8 cellular contexts compared by ENCODE assay signal in genomic region chr17:7043544-7044268, GRCh38. TPM values are rescaled to one million over a fixed set of nuclear protein-coding genes. Genes with fewer than 3 reads are reported as not detected.
DNase-seq lines count a peak whose midpoint lies in the region; ATAC-seq and TF ChIP-seq lines count a peak whose summit lies in the region.

SLC16A11 (minus strand) TSS chr17:7044092; CDS start chr17:7043513, 579 bp downstream.

- peak within 1 kb of the TSS; percentile 36 to 59 for H3K4me3 ChIP-seq in CD4-positive, alpha-beta memory T cell (ENCODE audit: low read length in 2 of 2)
- peak within 1 kb of the TSS; percentile 43 for H3K4me3 ChIP-seq in retinal pigment epithelial cell (ENCODE audit: low read length)

- no peaks in the 10 kb centered on the region for H3K9me3 ChIP-seq in CD4-positive, alpha-beta memory T cell (ENCODE audit: control insufficient read depth in 1 of 2, low read length in 2 of 2)

- no peak for TF ChIP-seq CTCF in retinal pigment epithelial cell (conservative IDR thresholded peaks at IDR 0.05; ENCODE audit: low read depth, low read length)

- peak; percentile 55 to 62 for ATAC-seq in left cardiac atrium
- ATAC-seq in GM21447 (IDR thresholded peaks at IDR 0.05; ENCODE audit: unreplicated experiment), result no peak
- no peak for ATAC-seq in GM19397 (IDR thresholded peaks at IDR 0.05; ENCODE audit: unreplicated experiment)

- DNase-seq in CD4-positive, alpha-beta memory T cell, result peak in 2 of 5 donors; percentile 26 to 37
- peak; percentile 11 for DNase-seq in NCI-H1417 treated with DMSO at 0.1 percent for 48 hours (lab: John Stamatoyannopoulos, UW)
- no peak for DNase-seq in activated T-helper 2 cell treated with anti-CD3 and anti-CD28 coated beads, Interferon-gamma antibody, Interleukin-2, Interleukin-4, amounts not matched to agents 10 μg/mL and 5 μg/mL and 100 μg/mL, durations not matched to agents 14 hours and 24 hours and 36 hours (ENCODE audit: low spot score)
- DNase-seq in left cardiac atrium, result peak; percentile 75
- no peak for DNase-seq in retinal pigment epithelial cell (ENCODE audit: low read depth)
- DNase-seq in hepatic stellate cell (ENCODE audit: low spot score), result no peak

- peaks cover 50% of the 10 kb centered on the region for H3K4me1 ChIP-seq in CD4-positive, alpha-beta memory T cell (ENCODE audit: insufficient read depth, low read length)

- H3K4me3 Mint-ChIP-seq in CD4-positive, alpha-beta memory T cell, result peak within 1 kb of the TSS; percentile 48 to 94 (median 80)
- H3K4me3 Mint-ChIP-seq in activated T-helper 2 cell treated with anti-CD3 and anti-CD28 coated beads, Interferon-gamma antibody, Interleukin-2, Interleukin-4, amounts not matched to agents 10 μg/mL and 5 μg/mL and 100 μg/mL, durations not matched to agents 14 hours and 24 hours and 36 hours (ENCODE audit: low read depth), result peak within 1 kb of the TSS; percentile 39

- H3K27ac ChIP-seq in CD4-positive, alpha-beta memory T cell (ENCODE audit: low read depth, low read length), result peak within 1 kb of the TSS; percentile 35

- H3K36me3 ChIP-seq in CD4-positive, alpha-beta memory T cell (ENCODE audit: insufficient read depth, low read length), result no peaks in the 10 kb centered on the region

- no peaks in the 10 kb centered on the region for H3K9me3 Mint-ChIP-seq in CD4-positive, alpha-beta memory T cell
- H3K9me3 Mint-ChIP-seq in activated T-helper 2 cell treated with anti-CD3 and anti-CD28 coated beads, Interferon-gamma antibody, Interleukin-2, Interleukin-4, amounts not matched to agents 10 μg/mL and 5 μg/mL and 100 μg/mL, durations not matched to agents 14 hours and 24 hours and 36 hours, result no peaks in the 10 kb centered on the region

- H3K36me3 Mint-ChIP-seq in CD4-positive, alpha-beta memory T cell, result no peaks in the 10 kb centered on the region
- H3K36me3 Mint-ChIP-seq in activated T-helper 2 cell treated with anti-CD3 and anti-CD28 coated beads, Interferon-gamma antibody, Interleukin-2, Interleukin-4, amounts not matched to agents 10 μg/mL and 5 μg/mL and 100 μg/mL, durations not matched to agents 14 hours and 24 hours and 36 hours (ENCODE audit: low read depth), result peaks cover 3% of the 10 kb centered on the region

- peak within 1 kb of the TSS in 4 of 7 donors; percentile 42 to 90 (median 87) for H3K27ac Mint-ChIP-seq in CD4-positive, alpha-beta memory T cell
- H3K27ac Mint-ChIP-seq in activated T-helper 2 cell treated with anti-CD3 and anti-CD28 coated beads, Interferon-gamma antibody, Interleukin-2, Interleukin-4, amounts not matched to agents 10 μg/mL and 5 μg/mL and 100 μg/mL, durations not matched to agents 14 hours and 24 hours and 36 hours, result no peak within 1 kb of the TSS

- no peaks in the 10 kb centered on the region for H3K27me3 ChIP-seq in CD4-positive, alpha-beta memory T cell (ENCODE audit: insufficient read depth, low read length)

- peaks cover 2% of the 10 kb centered on the region in 2 donors for H3K27me3 Mint-ChIP-seq in CD4-positive, alpha-beta memory T cell
- peaks cover 11% of the 10 kb centered on the region for H3K27me3 Mint-ChIP-seq in activated T-helper 2 cell treated with anti-CD3 and anti-CD28 coated beads, Interferon-gamma antibody, Interleukin-2, Interleukin-4, amounts not matched to agents 10 μg/mL and 5 μg/mL and 100 μg/mL, durations not matched to agents 14 hours and 24 hours and 36 hours (ENCODE audit: low read depth)

- POLR2A ChIA-PET in CD4-positive, alpha-beta memory T cell (lab: Charles Lee; ENCODE audit: partially characterized antibody), result interaction anchor here (1.0 to 5.1 kb wide), 4 partner anchors 7 to 93 kb away, joined by 3 to 95 read pairs (median 8); partner anchors contain the start of gene SLC16A13

- intact Hi-C loops in CD4-positive, alpha-beta memory T cell (cut with micrococcal nuclease), result no loop called here
- intact Hi-C loops in activated T-helper 2 cell treated with anti-CD3 and anti-CD28 coated beads, Interferon-gamma antibody, Interleukin-2, Interleukin-4, amounts not matched to agents 10 μg/mL and 5 μg/mL and 100 μg/mL, durations not matched to agents 14 hours and 24 hours and 36 hours (cut with micrococcal nuclease), result no loop called here
- intact Hi-C loops in left cardiac atrium (cut with DNase I), result no loop called here

- peaks cover 13 to 62% (median 33%) of the 10 kb centered on the region in 4 donors for H3K4me1 Mint-ChIP-seq in CD4-positive, alpha-beta memory T cell
- peaks cover 23% of the 10 kb centered on the region for H3K4me1 Mint-ChIP-seq in activated T-helper 2 cell treated with anti-CD3 and anti-CD28 coated beads, Interferon-gamma antibody, Interleukin-2, Interleukin-4, amounts not matched to agents 10 μg/mL and 5 μg/mL and 100 μg/mL, durations not matched to agents 14 hours and 24 hours and 36 hours (ENCODE audit: low read depth)

- CTCF ChIA-PET in CD4-positive, alpha-beta memory T cell (lab: Charles Lee; ENCODE audit: partially characterized antibody), result interaction anchor here (1.3 to 15.5 kb wide), 4 partner anchors 22 to 546 kb away, joined by 4 to 430 read pairs (median 12); partner anchors contain the start of gene SOX15

RNA-seq across cellular contexts. Expression of gene SLC16A11, which starts in this region (rescaled TPM):
- total RNA-seq in CD4-positive, alpha-beta memory T cell, result 1 to 10 TPM in 1 of 2 experiments, under 1 TPM in 1; 0.89 to 1.2 TPM
- under 1 TPM; 0.50 to 0.69 TPM for polyA plus RNA-seq in CD4-positive, alpha-beta memory T cell
- 0.37 and 0.46 TPM in 2 replicates for total RNA-seq in activated T-helper 2 cell treated with anti-CD3 and anti-CD28 coated beads, Interferon-gamma antibody, Interleukin-2, Interleukin-4, amounts not matched to agents 10 μg/mL and 5 μg/mL and 100 μg/mL, durations not matched to agents 14 hours and 24 hours and 36 hours
- total RNA-seq in left cardiac atrium, result 1 to 10 TPM; 2.5 to 3.5 TPM

Comparison
In these comparisons a context has a peak if more than half of its experiments do, and no peak if none do; other contexts are left out.
1. DNase-seq: peak in NCI-H1417 treated with DMSO at 0.1 percent for 48 hours (single experiment) and left cardiac atrium (single experiment); none in activated T-helper 2 cell treated with anti-CD3 and anti-CD28 coated beads, Interferon-gamma antibody, Interleukin-2, Interleukin-4, amounts not matched to agents 10 μg/mL and 5 μg/mL and 100 μg/mL, durations not matched to agents 14 hours and 24 hours and 36 hours (single experiment), retinal pigment epithelial cell (single experiment) and hepatic stellate cell (single experiment).
2. ATAC-seq: peak in left cardiac atrium (2 of 2); none in GM21447 (single experiment) and GM19397 (single experiment).